Comparison of ENCODE assay signal across 19 cellular contexts in genomic region chr22:18029686-18030267, GRCh38. TPM values are rescaled to one million over a fixed set of nuclear protein-coding genes. Genes with fewer than 3 reads are reported as not detected.
A peak's percentile ranks its signal among the peaks of the same experiment; 100 is the strongest.
DNase-seq lines count a peak whose midpoint lies in the region; ATAC-seq, FAIRE-seq and TF ChIP-seq lines count a peak whose summit lies in the region.
"Had no signal": no experiment of that assay in that cellular context is flagged by ENCODE, and none has a peak within 500 bp of the region (broad histone marks: within the 10 kb centered on the region; RNA-seq: fewer than 3 reads in every experiment).

No MANE protein-coding gene starts in this region.

- H3F3A ChIP-seq in MM.1S (ENCODE audit: insufficient read depth, low read length) = peaks cover 3% of the 10 kb centered on the region

- DNase-seq in MM.1S (no peak), left colon (no peak), spleen (peak; percentile 2), GM12891 (ENCODE audit: insufficient read length, low spot score) (no peak), hippocampal formation (lab: John Stamatoyannopoulos, UW) (no peak)
- DNase-seq: CD4-positive, alpha-beta T cell; GM23248; H9; Kasumi-1; MG63; NCI-H1048; NCI-H1417 treated with DMSO at 0.1 percent for 48 hours; NCI-H187; NCI-H446 treated with DMSO at 0.1 percent for 48 hours; NCI-H69 had no signal

- CTCF ChIA-PET in HEK293 (lab: Yijun Ruan, JAX) = interaction anchor here (0.7 to 3.2 kb wide), 2 partner anchors 29 to 46 kb away, joined by 5 to 27 read pairs; partner anchors contain the start of gene PEX26

- H3K4me2 ChIP-seq in MM.1S (ENCODE audit: low read depth, low read length) = peak overlapping the region; percentile 31
- H3K4me2 ChIP-seq: BLaER1 had no signal

- H3K36me3 ChIP-seq in HEK293 (ENCODE audit: control insufficient read depth in 2 of 2, insufficient read depth in 1 of 2, low read length in 2 of 2) = no peaks in the 10 kb centered on the region
- no peaks in the 10 kb centered on the region for H3K36me3 ChIP-seq in MM.1S (replicated peaks; ENCODE audit: insufficient read depth, low read length)
- no peaks in the 10 kb centered on the region for H3K36me3 ChIP-seq in spleen
- H3K36me3 ChIP-seq: BLaER1, MG63, SJSA1 had no signal

- H3K9me2 ChIP-seq in MM.1S (replicated peaks; ENCODE audit: insufficient read depth, low read length) = no peaks in the 10 kb centered on the region

- H3K27me3 ChIP-seq in MM.1S (replicated peaks; ENCODE audit: insufficient read depth, low read length) (no peaks in the 10 kb centered on the region), spleen (replicated peaks in 1 of 7) (peaks cover 0 to 22% (median 0%) of the 10 kb centered on the region in 7 donors)
- H3K27me3 ChIP-seq: MG63, SJSA1 had no signal

- H4K20me1 ChIP-seq in MM.1S (ENCODE audit: insufficient read depth, low read length) = no peaks in the 10 kb centered on the region

- POLR2A ChIA-PET in HEK293 (lab: Yijun Ruan, JAX) = no interaction called here

- H3K9ac ChIP-seq in MM.1S (ENCODE audit: low read length) = no peak overlapping the region
- H3K9ac ChIP-seq: BLaER1, GM23248 had no signal

- H3K27ac ChIP-seq in HEK293 (ENCODE audit: extremely low read depth, low read depth, low read length) (no peak overlapping the region), MM.1S (ENCODE audit: low read length) (peak overlapping the region; percentile 41; the same call in 1 of the 2 replicates), spleen (no peak overlapping the region)
- H3K27ac ChIP-seq: BLaER1, GM23248, SJSA1 had no signal

- H2AFZ ChIP-seq in MM.1S (ENCODE audit: low read length) = no peak overlapping the region
- H2AFZ ChIP-seq: GM23248 had no signal

- H3K9me3 ChIP-seq in HEK293 (ENCODE audit: control insufficient read depth, insufficient read depth, low read depth, low read length) = no peaks in the 10 kb centered on the region
- H3K9me3 ChIP-seq in MM.1S (replicated peaks; ENCODE audit: insufficient read depth, low read length) = no peaks in the 10 kb centered on the region
- H3K9me3 ChIP-seq in spleen = no peaks in the 10 kb centered on the region
- H3K9me3 ChIP-seq: BLaER1, MG63, SJSA1 had no signal

- no peak for FAIRE-seq in GM12891 (lab: Jason Lieb, UNC)

- H3K4me1 ChIP-seq in HEK293 (ENCODE audit: control insufficient read depth, insufficient read depth, low read length) (no peaks in the 10 kb centered on the region; the same call in 1 of the 2 replicates), MM.1S (ENCODE audit: low read length) (peaks cover 21% of the 10 kb centered on the region), spleen (peaks cover 0 to 8% (median 4%) of the 10 kb centered on the region in 6 donors)

- WGBS in spleen, 5 donors = 77 to 94% (median 83%) methylated on average over 2 of the region's 2 CpGs

- TF ChIP-seq POLR2A in spleen (IDR thresholded peaks at IDR 0.05) = no peak
- TF ChIP-seq POLR2A in GM12891 (IDR thresholded peaks at IDR 0.05; ENCODE audit: low read depth, low read length) = no peak

- H3K4me3 ChIP-seq in HEK293 (ENCODE audit: low read depth, low read length) = no peak overlapping the region
- H3K4me3 ChIP-seq in MM.1S (ENCODE audit: low read length) = no peak overlapping the region
- no peak overlapping the region for H3K4me3 ChIP-seq in spleen
- H3K4me3 ChIP-seq: BLaER1, GM23248, MG63, SJSA1 had no signal

- intact Hi-C loops in left colon (cut with DNase I, micrococcal nuclease) (no loop called here), spleen (cut with DNase I; ENCODE audit: low total_unique reads) (loop anchor here (5.0 to 10.0 kb wide), 2 partner anchors 115 to 197 kb away; no protein-coding TSS in a partner anchor)

- ATAC-seq in left colon = peak; percentile 47
- no peak for ATAC-seq in HG03139 (IDR thresholded peaks at IDR 0.05; ENCODE audit: unreplicated experiment)

- H3K79me2 ChIP-seq in MM.1S (ENCODE audit: low read length) = no peaks in the 10 kb centered on the region

- no peak for TF ChIP-seq CTCF in HEK293 (tag by site-specific recombination; IDR thresholded peaks at IDR 0.05)
- TF ChIP-seq CTCF in MM.1S (IDR thresholded peaks at IDR 0.05; ENCODE audit: low read length) = no peak
- no peak for TF ChIP-seq CTCF in spleen (IDR thresholded peaks at IDR 0.05 in 8 of 11, conservative IDR thresholded peaks at IDR 0.05 in 3 of 11)

TF ChIP-seq in HEK293, 187 proteins besides CTCF, POLR2A, EP300 and RAD21:
- TF ChIP-seq ZNF366 (tag by site-specific recombination; conservative IDR thresholded peaks at IDR 0.05) = peak; percentile 81
- TF ChIP-seq ZNF561 (tag by site-specific recombination; IDR thresholded peaks at IDR 0.05; ENCODE audit: borderline replicate concordance) = no peak

TF ChIP-seq in GM12891, 5 proteins besides CTCF, POLR2A, EP300 and RAD21:
- TF ChIP-seq TAF1 (IDR thresholded peaks at IDR 0.05; ENCODE audit: low read depth, low read length) (no peak), POU2F2 (IDR thresholded peaks at IDR 0.05; ENCODE audit: low read depth, low read length) (no peak), SPI1 (IDR thresholded peaks at IDR 0.05; ENCODE audit: low read depth, low read length) (no peak), POLR2AphosphoS5 (IDR thresholded peaks at IDR 0.05; ENCODE audit: low read depth, low read length) (no peak), PAX5 (IDR thresholded peaks at IDR 0.05; ENCODE audit: insufficient read depth, low read length, severe bottlenecking) (no peak)

RNA-seq across cellular contexts. Expression of gene MICAL3, which starts 5.4 kb away (rescaled TPM):
- total RNA-seq in left colon (100 to 1,000 TPM in 1 of 2 donors, 10 to 100 TPM in 1; 93.6 to 114 TPM), spleen (100 to 1,000 TPM in 2 of 7 donors, 10 to 100 TPM in 5; 54.3 to 133 (median 92.1) TPM)
- 10 to 100 TPM in 1 of 3 donors, 1 to 10 TPM in 2; 2.6 to 14.9 (median 3.1) TPM for polyA plus RNA-seq in spleen
- polyA plus RNA-seq in GM12891 (2012; ENCODE audit: low read depth, missing spikeins) = 21.0 TPM

RNA-seq across cellular contexts. Expression of gene PEX26, which starts 48.0 kb away (rescaled TPM):
- total RNA-seq in left colon (100 to 1,000 TPM; 128 to 196 TPM), spleen (10 to 100 TPM; 29.2 to 41.0 (median 37.4) TPM)
- polyA plus RNA-seq in spleen = 10 to 100 TPM in 1 of 3 donors, 1 to 10 TPM in 2; 5.1 to 22.7 (median 7.1) TPM
- 25.1 TPM for polyA plus RNA-seq in GM12891 (2012; ENCODE audit: low read depth, missing spikeins)
